21 cellular contexts compared by ENCODE assay signal in the genomic region with DNA sequence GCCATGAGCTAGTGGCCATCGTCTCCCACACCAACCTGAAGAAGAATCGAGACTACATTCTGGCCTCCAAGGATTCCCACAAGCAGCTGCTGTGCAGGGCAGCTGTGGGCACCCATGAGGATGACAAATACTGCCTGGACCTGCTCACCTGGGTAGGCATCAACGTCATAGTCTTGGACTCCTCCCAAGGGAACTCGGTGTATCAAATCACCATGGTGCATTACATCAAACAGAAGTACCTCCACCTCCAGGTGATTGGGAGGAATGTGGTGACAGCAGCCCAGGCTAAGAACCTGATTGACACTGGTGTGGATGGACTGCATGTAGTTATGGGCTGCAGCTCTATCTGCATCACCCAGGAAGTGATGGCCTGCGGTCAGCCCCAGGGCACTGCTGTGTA.
"Had no signal": no experiment of that assay in that cellular context is flagged by ENCODE, and none has a peak within 500 bp of the region (broad histone marks: within the 10 kb centered on the region; RNA-seq: fewer than 3 reads in every experiment).

No MANE protein-coding gene starts in this region.

- H3K9me3 ChIP-seq: SK-N-SH had no signal

- H3K9ac ChIP-seq: SK-N-SH had no signal

- ATAC-seq: Panc1 had no signal

- H3K27ac ChIP-seq: HL-60, RWPE1 had no signal

- DNase-seq: IMR-90, Karpas-422, KG1, MM.1S, NCI-H1092 treated with DMSO at 0.1 percent for 48 hours, NCI-H1436, NCI-H187, NCI-H2081, NCI-H2171, NCI-H226, NCI-H446, NCI-H510A, NCI-H524 treated with DMSO at 0.1 percent for 48 hours, NCI-H69, NCI-H774, SHP77, SK-N-SH, SW 1271 had no signal

- H3K4me2 ChIP-seq: SK-N-SH had no signal
